1 cellular context compared by ENCODE assay signal in genomic region chr4:74444891-74445642, GRCh38.
TF ChIP-seq lines count a peak whose summit lies in the region.

TSS of gene AREG (plus strand) at chr4:74445136. CDS start at chr4:74445346, 210 bp downstream.

TF ChIP-seq in K562, 482 proteins besides CTCF, POLR2A, EP300 and RAD21 (continued from another document and continues in another):
- TF ChIP-seq ID3 (CRISPR knock-in tag; IDR thresholded peaks at IDR 0.05) = no peak
- peak; percentile 73 for TF ChIP-seq ID3 (tag; IDR thresholded peaks at IDR 0.05)
- peak; percentile 39; the same call in 1 of the 2 replicates for TF ChIP-seq MXI1 (IDR thresholded peaks at IDR 0.05; ENCODE audit: low read depth, low read length)
- peak; percentile 83 for TF ChIP-seq HMGN3 (IDR thresholded peaks at IDR 0.05; ENCODE audit: borderline replicate concordance, extremely low read depth, insufficient read length, low read depth, low read length)
- peak; percentile 90 for TF ChIP-seq EGR1 (conservative IDR thresholded peaks at IDR 0.05)
- TF ChIP-seq YY1 (IDR thresholded peaks at IDR 0.05; ENCODE audit: borderline replicate concordance in 1 of 3, control insufficient read depth in 1 of 3, extremely low read depth in 1 of 3, insufficient read depth in 3 of 3, insufficient read length in 1 of 3, insufficient replicate concordance in 2 of 3, low read depth in 1 of 3, low read length in 2 of 3) = no peak
- peak; percentile 66 for TF ChIP-seq GABPA (tag; conservative IDR thresholded peaks at IDR 0.05; ENCODE audit: low read depth)
- TF ChIP-seq NR2C2 (CRISPR knock-in tag; IDR thresholded peaks at IDR 0.05) = 0 out of 2 replicates have a peak, but pooled peaks have one; percentile 12
- peak; percentile 45; the same call in 1 of the 2 replicates for TF ChIP-seq NR2C2 (tag; IDR thresholded peaks at IDR 0.05)
- TF ChIP-seq MAZ (CRISPR knock-in tag; conservative IDR thresholded peaks at IDR 0.05 in 1 of 2, IDR thresholded peaks at IDR 0.05 in 1 of 2) = peak; percentile 55 to 90; a peak in 3 of 4 replicates
- TF ChIP-seq DNMT1 (IDR thresholded peaks at IDR 0.05) = no peak
- TF ChIP-seq ZBTB43 (CRISPR knock-in tag; IDR thresholded peaks at IDR 0.05) = no peak
- TF ChIP-seq SRF (CRISPR knock-in tag; IDR thresholded peaks at IDR 0.05) = peak in 1 of 2 experiments; percentile 10; a peak in 1 of 4 replicates
- TF ChIP-seq SRSF3 (IDR thresholded peaks at IDR 0.05; ENCODE audit: insufficient read depth, low read length) = 0 out of 2 replicates have a peak, but pooled peaks have one; percentile 7
- no peak for TF ChIP-seq MYNN (IDR thresholded peaks at IDR 0.05)
- no peak for TF ChIP-seq MYNN (CRISPR knock-in tag; IDR thresholded peaks at IDR 0.05)
- no peak for TF ChIP-seq ZNF253 (CRISPR knock-in tag; conservative IDR thresholded peaks at IDR 0.05)
- TF ChIP-seq CAMTA2 (CRISPR knock-in tag; conservative IDR thresholded peaks at IDR 0.05) = no peak
- peak; percentile 42; the same call in 1 of the 2 replicates for TF ChIP-seq ELF1 (tag; IDR thresholded peaks at IDR 0.05)
- TF ChIP-seq ZNF778 (CRISPR knock-in tag; IDR thresholded peaks at IDR 0.05) = no peak
- TF ChIP-seq HCFC1 (IDR thresholded peaks at IDR 0.05; ENCODE audit: low read depth, low read length) = 0 out of 2 replicates have a peak, but pooled peaks have one; percentile 8
- TF ChIP-seq NONO (IDR thresholded peaks at IDR 0.05; ENCODE audit: low read depth in 2 of 2, low read length in 1 of 2) = peak in 1 of 2 experiments; percentile 58; a peak in 1 of 4 replicates
- TF ChIP-seq ZNF431 (CRISPR knock-in tag; IDR thresholded peaks at IDR 0.05) = peak; percentile 58; the same call in 1 of the 2 replicates
- no peak for TF ChIP-seq STAT5A (IDR thresholded peaks at IDR 0.05; ENCODE audit: borderline replicate concordance, low read length)
- TF ChIP-seq CBX8 (IDR thresholded peaks at IDR 0.05; ENCODE audit: borderline replicate concordance, extremely low read depth, low read depth, low read length, poor library complexity, severe bottlenecking) = no peak
- no peak for TF ChIP-seq POLR2AphosphoS5 (IDR thresholded peaks at IDR 0.05; ENCODE audit: control insufficient read depth, insufficient read depth, low read depth, low read length)
- TF ChIP-seq ZBTB11 (CRISPR knock-in tag; IDR thresholded peaks at IDR 0.05) = 0 out of 6 replicates have a peak, but pooled peaks of 1 of the 3 experiments have one; percentile 57
- 0 out of 2 replicates have a peak, but pooled peaks have one; percentile 35 for TF ChIP-seq HMGXB4 (CRISPR knock-in tag; IDR thresholded peaks at IDR 0.05)
- TF ChIP-seq PCBP1 (IDR thresholded peaks at IDR 0.05; ENCODE audit: low read depth, low read length, poor library complexity, severe bottlenecking) = no peak
- TF ChIP-seq BACH1 (tag; IDR thresholded peaks at IDR 0.05) = no peak
- TF ChIP-seq KDM4B (IDR thresholded peaks at IDR 0.05; ENCODE audit: borderline replicate concordance in 2 of 2, low read depth in 1 of 2) = no peak
- TF ChIP-seq ZBTB7A (IDR thresholded peaks at IDR 0.05; ENCODE audit: borderline replicate concordance, control insufficient read depth, low read depth, low read length) = peak; percentile 47; the same call in 1 of the 2 replicates
- TF ChIP-seq ZFP91 (CRISPR knock-in tag; IDR thresholded peaks at IDR 0.05) = no peak
- peak; percentile 52; the same call in 1 of the 2 replicates for TF ChIP-seq ZNF740 (CRISPR knock-in tag; IDR thresholded peaks at IDR 0.05)
- TF ChIP-seq ZNF740 (tag; IDR thresholded peaks at IDR 0.05) = no peak
- no peak for TF ChIP-seq MIER1 (IDR thresholded peaks at IDR 0.05; ENCODE audit: low read depth)
- no peak for TF ChIP-seq KLF13 (tag; IDR thresholded peaks at IDR 0.05; ENCODE audit: borderline replicate concordance, low read depth)
- no peak; a peak in 1 of 4 replicates for TF ChIP-seq ZNF639 (CRISPR knock-in tag; conservative IDR thresholded peaks at IDR 0.05 in 1 of 2, IDR thresholded peaks at IDR 0.05 in 1 of 2)
- TF ChIP-seq POLR2G (IDR thresholded peaks at IDR 0.05; ENCODE audit: low read depth, low read length) = peak; percentile 97
- TF ChIP-seq ZNF175 (CRISPR knock-in tag; IDR thresholded peaks at IDR 0.05; ENCODE audit: low read depth) = no peak
- peak; percentile 87 for TF ChIP-seq ARID4B (CRISPR knock-in tag; IDR thresholded peaks at IDR 0.05)
- peak; percentile 46; the same call in 1 of the 2 replicates for TF ChIP-seq PHF8 (IDR thresholded peaks at IDR 0.05; ENCODE audit: borderline replicate concordance, low read length)
- TF ChIP-seq ZNF780A (CRISPR knock-in tag; IDR thresholded peaks at IDR 0.05) = no peak
